21 cellular contexts compared by ENCODE assay signal in genomic region chr20:57757767-57758166, GRCh38.
"Had no signal": no experiment of that assay in that cellular context is flagged by ENCODE, and none has a peak within 500 bp of the region (broad histone marks: within the 10 kb centered on the region; RNA-seq: fewer than 3 reads in every experiment).

No MANE protein-coding gene starts in this region.

- DNase-seq: colonic mucosa; cortex of kidney; effector CD8-positive, alpha-beta T cell; effector memory CD8-positive, alpha-beta T cell; erythroblast; esophagus squamous epithelium; foreskin fibroblast; foreskin melanocyte; gastrocnemius medialis; glutamatergic neuron; head of caudate nucleus; heart right ventricle; hippocampal formation; left cardiac atrium; left ventricle myocardium superior; lower lobe of right lung; mesenchymal stem cell; midbrain had no signal

- ATAC-seq: effector memory CD8-positive, alpha-beta T cell; esophagus mucosa; gastrocnemius medialis; heart right ventricle; left cardiac atrium; left lung; left ventricle myocardium superior; lower lobe of right lung had no signal

- H3K9me3 ChIP-seq: colonic mucosa, esophagus squamous epithelium, gastrocnemius medialis, left lung, lower lobe of right lung had no signal

- H3K27me3 ChIP-seq: colonic mucosa, gastrocnemius medialis, heart right ventricle, left lung had no signal

- H3K4me3 ChIP-seq: colonic mucosa, esophagus squamous epithelium, gastrocnemius medialis, heart right ventricle, left lung, lower lobe of right lung had no signal

- H3K27ac ChIP-seq: colonic mucosa, epithelial cell of prostate, esophagus squamous epithelium, gastrocnemius medialis, heart right ventricle, left lung, lower lobe of right lung had no signal

- H3K4me1 ChIP-seq: colonic mucosa, esophagus squamous epithelium, gastrocnemius medialis, left lung, lower lobe of right lung had no signal

- H3K36me3 ChIP-seq: colonic mucosa, esophagus squamous epithelium, gastrocnemius medialis, heart right ventricle, left lung, lower lobe of right lung had no signal
